Comparison of ENCODE assay signal across 39 cellular contexts in the genomic region with DNA sequence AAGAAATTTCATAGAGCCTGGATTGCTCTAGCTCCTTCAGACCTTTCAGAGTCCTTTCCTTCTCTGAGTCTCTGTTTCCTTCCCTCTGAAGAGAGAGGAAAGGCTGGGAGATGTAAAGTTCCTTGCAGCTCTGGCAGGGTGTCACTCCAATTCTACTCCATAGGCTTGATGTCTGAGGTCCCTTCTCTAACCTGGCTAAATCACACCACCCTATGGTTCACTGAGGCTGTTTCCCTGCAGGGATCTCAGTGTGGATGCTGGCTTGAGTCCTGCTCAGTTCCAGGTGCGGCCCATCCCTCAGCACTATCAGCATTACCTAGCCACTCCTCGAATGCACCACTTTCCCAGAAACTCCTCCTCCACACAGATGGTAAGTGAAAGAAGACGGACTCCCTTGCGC.
"Had no signal": no experiment of that assay in that cellular context is flagged by ENCODE, and none has a peak within 500 bp of the region (broad histone marks: within the 10 kb centered on the region; RNA-seq: fewer than 3 reads in every experiment).

No MANE protein-coding gene starts in this region.

- DNase-seq: activated B cell treated with CpG ODN at 0.5 μM for 24 hours; activated CD4-positive, alpha-beta memory T cell treated with anti-CD3 and anti-CD28 coated beads for 36 hours; activated CD4-positive, alpha-beta T cell treated with anti-CD3 and anti-CD28 coated beads for 4 hours; activated CD4-positive, alpha-beta T cell treated with anti-CD3 and anti-CD28 coated beads, Interleukin-2, amount 50 U/mL, for 1 hour; activated CD4-positive, CD25-positive, alpha-beta regulatory T cell treated with anti-CD3 and anti-CD28 coated beads, Interleukin-2, amount 50 U/mL, for 72 hours; activated CD8-positive, alpha-beta memory T cell treated with anti-CD3 and anti-CD28 coated beads, Interleukin-2, amount 50 U/mL, for 4 hours; activated gamma-delta T cell treated with Interleukin-2 at 50 U/mL for 16 hours; activated naive CD4-positive, alpha-beta T cell treated with anti-CD3 and anti-CD28 coated beads, Interleukin-2, amount 50 U/mL, for 16 hours; activated naive CD8-positive, alpha-beta T cell treated with anti-CD3 and anti-CD28 coated beads for 36 hours; activated T-cell treated with anti-CD3 and anti-CD28 coated beads for 4 hours; activated T-cell treated with anti-CD3 and anti-CD28 coated beads, Interleukin-2, amount 50 U/mL, for 4 hours; amniotic stem cell; Kasumi-1; MG63; MV-4-11; NCI-H1092 treated with DMSO at 0.1 percent for 48 hours; NCI-H1417; NCI-H146; NCI-H187; NCI-H2081; NCI-H226; NCI-H446 treated with DMSO at 0.1 percent for 48 hours; NCI-H524; NCI-H69; NCI-H82; NK-92 treated with Interleukin-12 subunit alpha and Interleukin-12 subunit beta, amount 100 ng/mL, for 24 hours; PC-9; SIG-M5; T-helper 1 cell; T-helper 2 cell; T-helper 9 cell had no signal

- H3K4me1 ChIP-seq: ascending aorta had no signal

- H3K4me2 ChIP-seq: PC-9 had no signal

- H3K36me3 ChIP-seq: ascending aorta, MG63 had no signal

- H3K36me3 Mint-ChIP-seq: activated CD4-positive, alpha-beta memory T cell treated with anti-CD3 and anti-CD28 coated beads for 36 hours; activated naive CD8-positive, alpha-beta T cell treated with anti-CD3 and anti-CD28 coated beads for 36 hours had no signal

- H3K9me3 ChIP-seq: MG63 had no signal

- H3K4me1 Mint-ChIP-seq: activated B cell treated with CpG ODN at 0.5 μM for 24 hours; activated naive CD8-positive, alpha-beta T cell treated with anti-CD3 and anti-CD28 coated beads for 36 hours; central memory CD8-positive, alpha-beta T cell had no signal

- H3K27ac ChIP-seq: ascending aorta, cardiac muscle cell, PC-9, RWPE1, VCaP had no signal

- ATAC-seq: activated T-cell treated with anti-CD3 and anti-CD28 coated beads, Interleukin-2, amount 50 U/mL, for 4 hours; Right ventricle myocardium inferior; SK-N-SH treated with all-trans-retinoic acid at 6 μM for 48 hours had no signal

- H2AFZ ChIP-seq: PC-9 had no signal

- H3K4me3 ChIP-seq: ascending aorta, cardiac muscle cell, MG63, PC-9 had no signal

- H3K27me3 ChIP-seq: ascending aorta, cardiac muscle cell had no signal

- H3K9me3 Mint-ChIP-seq: activated CD4-positive, alpha-beta memory T cell treated with anti-CD3 and anti-CD28 coated beads for 36 hours; activated T-helper 1 cell treated with anti-CD3 and anti-CD28 coated beads, Interleukin-12 subunit alpha, Interleukin-12 subunit beta, Interleukin-2, Interleukin-4 antibody, amounts not matched to agents 30 ng/mL and 10 ng/mL and 1 ng/mL, durations not matched to agents 14 hours and 24 hours and 36 hours; central memory CD8-positive, alpha-beta T cell had no signal

- H3K27ac Mint-ChIP-seq: activated B cell treated with CpG ODN at 0.5 μM for 24 hours; activated CD4-positive, alpha-beta memory T cell treated with anti-CD3 and anti-CD28 coated beads for 36 hours; activated naive CD8-positive, alpha-beta T cell treated with anti-CD3 and anti-CD28 coated beads for 36 hours; activated T-helper 1 cell treated with anti-CD3 and anti-CD28 coated beads, Interleukin-12 subunit alpha, Interleukin-12 subunit beta, Interleukin-2, Interleukin-4 antibody, amounts not matched to agents 30 ng/mL and 10 ng/mL and 1 ng/mL, durations not matched to agents 14 hours and 24 hours and 36 hours had no signal

- H3K4me3 Mint-ChIP-seq: activated B cell treated with CpG ODN at 0.5 μM for 24 hours; activated CD4-positive, alpha-beta memory T cell treated with anti-CD3 and anti-CD28 coated beads for 36 hours; activated naive CD8-positive, alpha-beta T cell treated with anti-CD3 and anti-CD28 coated beads for 36 hours; activated T-cell treated with anti-CD3 and anti-CD28 coated beads, Interleukin-2, amount 50 U/mL, for 4 hours; activated T-helper 1 cell treated with anti-CD3 and anti-CD28 coated beads, Interleukin-12 subunit alpha, Interleukin-12 subunit beta, Interleukin-2, Interleukin-4 antibody, amounts not matched to agents 30 ng/mL and 10 ng/mL and 1 ng/mL, durations not matched to agents 14 hours and 24 hours and 36 hours; central memory CD8-positive, alpha-beta T cell had no signal
